22 cellular contexts compared by ENCODE assay signal in the genomic region with DNA sequence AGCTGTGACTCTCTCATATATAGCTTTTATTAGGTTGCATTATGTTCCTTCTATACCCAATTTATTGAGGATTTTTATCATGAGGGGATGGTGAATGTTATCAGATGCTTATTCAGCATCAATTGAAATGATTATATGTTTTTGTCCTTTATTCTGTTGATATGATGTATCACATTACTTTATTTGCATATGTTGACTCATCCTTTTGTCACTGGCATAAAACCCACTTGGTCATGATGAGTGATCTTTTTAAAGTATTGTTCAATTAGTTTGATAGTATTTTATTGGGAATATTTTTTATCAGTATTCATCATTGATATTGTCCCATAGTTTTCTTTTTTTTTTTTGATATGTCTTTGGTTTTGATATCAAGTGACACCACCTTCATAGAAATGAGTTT.
"Had no signal": no experiment of that assay in that cellular context is flagged by ENCODE, and none has a peak within 500 bp of the region (broad histone marks: within the 10 kb centered on the region; RNA-seq: fewer than 3 reads in every experiment).

No MANE protein-coding gene starts in this region.

- H3K4me3 ChIP-seq: K562 had no signal

- H3K27ac ChIP-seq: KMS-11, RWPE1 had no signal

- H3K4me2 ChIP-seq: KMS-11, SK-N-SH had no signal

- H3K9ac ChIP-seq: KMS-11, SK-N-SH had no signal

- H3K9me2 ChIP-seq: SK-N-SH had no signal

- DNase-seq: Kasumi-1, MM.1S, NCI-H1092 treated with DMSO at 0.1 percent for 48 hours, NCI-H1436, NCI-H187, NCI-H2029, NCI-H2081 treated with DMSO at 0.1 percent for 48 hours, NCI-H2171, NCI-H226, NCI-H446, NCI-H510A, NCI-H524 treated with DMSO at 0.1 percent for 48 hours, NCI-H69, NCI-H774, SHP77, SK-N-SH, SW 1271 had no signal

- H3K9me3 ChIP-seq: SK-N-SH had no signal

- ATAC-seq: HepG2, K562, Panc1 had no signal
